Comparison of ENCODE assay signal across 20 cellular contexts in genomic region chr6:139832906-139833305, GRCh38.
DNase-seq lines count a peak whose midpoint lies in the region; ATAC-seq and TF ChIP-seq lines count a peak whose summit lies in the region.
"Had no signal": no experiment of that assay in that cellular context is flagged by ENCODE, and none has a peak within 500 bp of the region (broad histone marks: within the 10 kb centered on the region; RNA-seq: fewer than 3 reads in every experiment).

No MANE protein-coding gene starts in this region.

- H3F3A ChIP-seq in GM23338 (replicated peaks; ENCODE audit: low read depth): no peaks in the 10 kb centered on the region

- DNase-seq in NCI-H2227 treated with DMSO at 0.1 percent for 48 hours (lab: John Stamatoyannopoulos, UW) (peak; percentile 77), NCI-H2227 (lab: John Stamatoyannopoulos, UW; ENCODE audit: unreplicated experiment) (no peak), GM23338 (ENCODE audit: low spot score) (no peak), right lobe of liver (no peak), psoas muscle (no peak), head of caudate nucleus (no peak), adrenal gland (no peak)
- DNase-seq: AML-193; Caco-2; Calu3; CD4-positive, alpha-beta T cell; CD8-positive, alpha-beta T cell; DMS79 treated with DMSO at 0.1 percent for 48 hours; GF-D8 had no signal

- 41% methylated on average over 5 of the region's 5 CpGs for WGBS in right lobe of liver (ENCODE audit: insufficient coverage, low coverage, low lambda C conversion rate, missing lambda C conversion rate)
- WGBS in psoas muscle, 3 donors: 58 to 77% (median 58%) methylated on average over 5 of the region's 5 CpGs
- 85 to 89% (median 87%) methylated on average over 5 of the region's 5 CpGs for WGBS in adrenal gland, 4 donors

- H3K36me3 ChIP-seq in GM23338 (ENCODE audit: insufficient read depth): no peaks in the 10 kb centered on the region
- H3K36me3 ChIP-seq in right lobe of liver: no peaks in the 10 kb centered on the region
- no peaks in the 10 kb centered on the region for H3K36me3 ChIP-seq in psoas muscle (ENCODE audit: insufficient read depth in 1 of 2, low read depth in 1 of 2)
- H3K36me3 ChIP-seq in adrenal gland (replicated peaks in 1 of 2): no peaks in the 10 kb centered on the region
- H3K36me3 ChIP-seq: BLaER1 treated with 17β-estradiol and CSF1 and Interleukin-3, amounts not matched to agents 10 nM and 100 nM had no signal

- H3K4me2 ChIP-seq in GM23338: no peak overlapping the region
- H3K4me2 ChIP-seq: A549; BLaER1 treated with 17β-estradiol and CSF1 and Interleukin-3, amounts not matched to agents 10 nM and 100 nM had no signal

- H3K27me3 Mint-ChIP-seq in GM23338 (ENCODE audit: insufficient read depth, low read depth, poor library complexity): no peaks in the 10 kb centered on the region

- no peaks in the 10 kb centered on the region for H3K4me1 Mint-ChIP-seq in GM23338
- H3K4me1 Mint-ChIP-seq: B cell had no signal

- H3K36me3 Mint-ChIP-seq in GM23338 (ENCODE audit: low read depth): no peaks in the 10 kb centered on the region
- H3K36me3 Mint-ChIP-seq: CD8-positive, alpha-beta T cell had no signal

- H3K27ac ChIP-seq in GM23338 (ENCODE audit: low read depth): no peak overlapping the region
- peak overlapping the region; percentile 40 to 64 (median 41) for H3K27ac ChIP-seq in right lobe of liver
- H3K27ac ChIP-seq in psoas muscle: no peak overlapping the region
- no peak overlapping the region for H3K27ac ChIP-seq in adrenal gland
- H3K27ac ChIP-seq: 22Rv1; A549; BLaER1 treated with 17β-estradiol and CSF1 and Interleukin-3, amounts not matched to agents 10 nM and 100 nM; C4-2B had no signal

- H3K4me3 Mint-ChIP-seq in GM23338: no peak overlapping the region
- H3K4me3 Mint-ChIP-seq: B cell; CD4-positive, alpha-beta T cell; CD8-positive, alpha-beta T cell had no signal

- H2AFZ ChIP-seq in GM23338: peak overlapping the region; percentile 34; the same call in 1 of the 2 replicates

- TF ChIP-seq POLR2A in right lobe of liver (IDR thresholded peaks at IDR 0.05) (no peak), adrenal gland (IDR thresholded peaks at IDR 0.05) (no peak)

- TF ChIP-seq CTCF in GM23338 (conservative IDR thresholded peaks at IDR 0.05; ENCODE audit: low read depth in 2 of 2) (no peak), right lobe of liver (IDR thresholded peaks at IDR 0.05) (no peak), psoas muscle (IDR thresholded peaks at IDR 0.05) (no peak), adrenal gland (IDR thresholded peaks at IDR 0.05) (no peak)

- intact Hi-C loops in right lobe of liver (cut with DNase I) (loop anchor here in 1 of 2 donors (10.0 kb wide), 1 partner anchor 458 kb away; the partner anchor contains the start of gene CITED2), psoas muscle (cut with DNase I) (no loop called here), head of caudate nucleus (cut with DNase I) (no loop called here), adrenal gland (cut with DNase I) (no loop called here)

- H3K4me3 ChIP-seq in GM23338 (no peak overlapping the region), right lobe of liver (no peak overlapping the region), psoas muscle (no peak overlapping the region), adrenal gland (no peak overlapping the region)
- H3K4me3 ChIP-seq: A549; BLaER1 treated with 17β-estradiol and CSF1 and Interleukin-3, amounts not matched to agents 10 nM and 100 nM had no signal

- no peaks in the 10 kb centered on the region for H3K9me3 ChIP-seq in right lobe of liver
- H3K9me3 ChIP-seq in psoas muscle: no peaks in the 10 kb centered on the region
- H3K9me3 ChIP-seq in adrenal gland (replicated peaks in 1 of 3): no peaks in the 10 kb centered on the region
- H3K9me3 ChIP-seq: A549, Caco-2 had no signal

- no peaks in the 10 kb centered on the region for H3K27me3 ChIP-seq in GM23338 (ENCODE audit: insufficient read depth)
- no peaks in the 10 kb centered on the region for H3K27me3 ChIP-seq in right lobe of liver
- no peaks in the 10 kb centered on the region for H3K27me3 ChIP-seq in psoas muscle (ENCODE audit: insufficient read depth in 3 of 3, low read length in 2 of 3)
- no peaks in the 10 kb centered on the region for H3K27me3 ChIP-seq in adrenal gland
- H3K27me3 ChIP-seq: BLaER1 treated with 17β-estradiol and CSF1 and Interleukin-3, amounts not matched to agents 10 nM and 100 nM had no signal

- no peak for ATAC-seq in GM23338
- no peak for ATAC-seq in right lobe of liver
- peak; percentile 25 to 79 (median 72) for ATAC-seq in psoas muscle
- no peak for ATAC-seq in GM21825 (IDR thresholded peaks at IDR 0.05; ENCODE audit: unreplicated experiment)
- ATAC-seq: A549; CD8-positive, alpha-beta T cell had no signal

- no peaks in the 10 kb centered on the region for H3K79me2 ChIP-seq in GM23338 (replicated peaks; ENCODE audit: insufficient read depth)

- H3K27ac Mint-ChIP-seq in GM23338: no peak overlapping the region
- H3K27ac Mint-ChIP-seq: B cell; CD4-positive, alpha-beta T cell; CD8-positive, alpha-beta T cell had no signal

- peaks cover 7% of the 10 kb centered on the region; the same call in 1 of the 2 replicates for H3K9me2 ChIP-seq in GM23338 (ENCODE audit: insufficient read depth)

- H3K4me1 ChIP-seq in GM23338 (ENCODE audit: insufficient read depth): no peaks in the 10 kb centered on the region
- H3K4me1 ChIP-seq in right lobe of liver: peaks cover 0 to 24% (median 4%) of the 10 kb centered on the region in 4 donors
- H3K4me1 ChIP-seq in psoas muscle: peaks cover 5% of the 10 kb centered on the region
- H3K4me1 ChIP-seq in adrenal gland (replicated peaks in 1 of 2): no peaks in the 10 kb centered on the region
- H3K4me1 ChIP-seq: A549; BLaER1 treated with 17β-estradiol and CSF1 and Interleukin-3, amounts not matched to agents 10 nM and 100 nM; Caco-2 had no signal

- H3K9me3 Mint-ChIP-seq in GM23338: no peaks in the 10 kb centered on the region
- H3K9me3 Mint-ChIP-seq: CD4-positive, alpha-beta T cell; CD8-positive, alpha-beta T cell had no signal

- no peaks in the 10 kb centered on the region for H4K20me1 ChIP-seq in GM23338 (replicated peaks; ENCODE audit: insufficient read depth)
- H4K20me1 ChIP-seq: BLaER1 treated with 17β-estradiol and CSF1 and Interleukin-3, amounts not matched to agents 10 nM and 100 nM had no signal

TF ChIP-seq in GM23338, 12 proteins besides CTCF, POLR2A, EP300 and RAD21 (continues in another document):
- TF ChIP-seq CREB1 (CRISPR knock-in tag; IDR thresholded peaks at IDR 0.05; ENCODE audit: low read depth): no peak
- no peak for TF ChIP-seq JUNB (IDR thresholded peaks at IDR 0.05; ENCODE audit: unreplicated experiment)
- no peak for TF ChIP-seq ETS1 (IDR thresholded peaks at IDR 0.05)
- no peak for TF ChIP-seq POLR2AphosphoS5 (IDR thresholded peaks at IDR 0.05; ENCODE audit: low read depth)

Comparison
In these comparisons a context has a peak if more than half of its experiments do, and no peak if none do; other contexts are left out.
1. ATAC-seq: peak in psoas muscle (4 of 4); none in GM23338 (single experiment), right lobe of liver (0 of 4) and GM21825 (single experiment).
2. H3K27ac ChIP-seq: peak in right lobe of liver (3 of 3); none in GM23338 (single experiment), psoas muscle (single experiment) and adrenal gland (0 of 5).